ENCODE assay signal across 14 cellular contexts in genomic region chr3:168684519-168684918, GRCh38.
DNase-seq lines count a peak whose midpoint lies in the region; ATAC-seq and TF ChIP-seq lines count a peak whose summit lies in the region.
"Had no signal": no experiment of that assay in that cellular context is flagged by ENCODE, and none has a peak within 500 bp of the region (broad histone marks: within the 10 kb centered on the region; RNA-seq: fewer than 3 reads in every experiment).

No MANE protein-coding gene starts in this region.

- no peaks in the 10 kb centered on the region for H3K9me2 ChIP-seq in PC-9 (ENCODE audit: insufficient read depth)

- peak overlapping the region; percentile 19; the same call in 1 of the 2 replicates for H2AFZ ChIP-seq in PC-9

- H3F3A ChIP-seq in PC-9 (ENCODE audit: insufficient read depth, low read depth): no peaks in the 10 kb centered on the region

- BruUV-seq in PC-9 (replicated peaks; lab: Mats Ljungman, UMichigan): no TSS peak

- H3K36me3 ChIP-seq in heart right ventricle (no peaks in the 10 kb centered on the region), PC-9 (ENCODE audit: low read depth) (no peaks in the 10 kb centered on the region)
- H3K36me3 ChIP-seq: BLaER1 had no signal

- no peak overlapping the region for H3K4me2 ChIP-seq in PC-9
- H3K4me2 ChIP-seq: BLaER1 had no signal

- no peak for TF ChIP-seq CTCF in heart right ventricle (IDR thresholded peaks at IDR 0.05)
- TF ChIP-seq CTCF in PC-9 (conservative IDR thresholded peaks at IDR 0.05): no peak

- WGBS in right cardiac atrium: 55% methylated on average over 6 of the region's 6 CpGs
- 35 to 58% methylated on average over 6 of the region's 6 CpGs for WGBS in heart right ventricle, 2 donors

- DNase-seq in NCI-H1092 treated with DMSO at 0.1 percent for 48 hours (lab: John Stamatoyannopoulos, UW): peak; percentile 2
- DNase-seq in NCI-H1092 (lab: John Stamatoyannopoulos, UW): no peak
- DNase-seq in right cardiac atrium: peak in 2 of 3 donors; percentile 14 to 45
- no peak for DNase-seq in heart right ventricle
- DNase-seq in PC-9: no peak
- DNase-seq in LoVo (ENCODE audit: low spot score): no peak
- no peak for DNase-seq in activated T-cell treated with anti-CD3 and anti-CD28 coated beads, Interleukin-2, amount 50 U/mL, for 48 hours
- DNase-seq: 8988T; AML-193; CD8-positive, alpha-beta memory T cell; DMS79; GOT3; H9 had no signal

- POLR2A ChIA-PET in PC-9 (lab: Charles Lee; ENCODE audit: unreplicated experiment): no interaction called here

- H3K79me2 ChIP-seq in PC-9 (ENCODE audit: low read depth): no peaks in the 10 kb centered on the region

- no peaks in the 10 kb centered on the region for H3K4me1 ChIP-seq in right cardiac atrium (ENCODE audit: control insufficient read depth, insufficient read depth, low read length)
- no peaks in the 10 kb centered on the region for H3K4me1 ChIP-seq in heart right ventricle
- no peaks in the 10 kb centered on the region for H3K4me1 ChIP-seq in PC-9 (replicated peaks; ENCODE audit: insufficient read depth)
- H3K4me1 ChIP-seq: BLaER1 had no signal

- ATAC-seq in right cardiac atrium (peak; percentile 14 to 76), heart right ventricle (no peak)

- no peaks in the 10 kb centered on the region for H4K20me1 ChIP-seq in PC-9 (ENCODE audit: insufficient read depth)
- H4K20me1 ChIP-seq: BLaER1 had no signal

- H3K4me3 ChIP-seq in right cardiac atrium (ENCODE audit: low read length): no peak overlapping the region
- H3K4me3 ChIP-seq in heart right ventricle: no peak overlapping the region
- no peak overlapping the region for H3K4me3 ChIP-seq in PC-9
- H3K4me3 ChIP-seq: BLaER1 had no signal

- H3K27me3 ChIP-seq in right cardiac atrium (ENCODE audit: control insufficient read depth, insufficient read depth) (no peaks in the 10 kb centered on the region), heart right ventricle (peaks cover 0 to 4% (median 0%) of the 10 kb centered on the region in 7 donors), PC-9 (ENCODE audit: insufficient read depth, low read depth) (no peaks in the 10 kb centered on the region)
- H3K27me3 ChIP-seq: BLaER1 had no signal

- intact Hi-C loops in right cardiac atrium (cut with DNase I): no loop called here
- intact Hi-C loops in heart right ventricle (cut with DNase I): no loop called here
- intact Hi-C loops in PC-9 (cut with micrococcal nuclease; ENCODE audit: unreplicated experiment): no loop called here

- H3K27ac ChIP-seq in right cardiac atrium (ENCODE audit: low read length): no peak overlapping the region
- no peak overlapping the region for H3K27ac ChIP-seq in heart right ventricle
- H3K27ac ChIP-seq in PC-9: no peak overlapping the region
- H3K27ac ChIP-seq: BLaER1 had no signal

- CTCF ChIA-PET in PC-9 (lab: Charles Lee): no interaction called here

- no peaks in the 10 kb centered on the region for H3K9me3 ChIP-seq in right cardiac atrium (ENCODE audit: control insufficient read depth, low read length)
- H3K9me3 ChIP-seq in heart right ventricle: peaks cover 0 to 4% (median 0%) of the 10 kb centered on the region in 11 donors
- H3K9me3 ChIP-seq in PC-9 (ENCODE audit: insufficient read depth, low read depth): no peaks in the 10 kb centered on the region
- H3K9me3 ChIP-seq: BLaER1 had no signal

Comparison
In these comparisons a context has a peak if more than half of its experiments do, and no peak if none do; other contexts are left out.
1. DNase-seq: peak in NCI-H1092 treated with DMSO at 0.1 percent for 48 hours (single experiment) and right cardiac atrium (2 of 3); none in NCI-H1092 (single experiment), heart right ventricle (0 of 2), PC-9 (0 of 2), LoVo (single experiment) and activated T-cell treated with anti-CD3 and anti-CD28 coated beads, Interleukin-2, amount 50 U/mL, for 48 hours (0 of 2).
2. ATAC-seq: peak in right cardiac atrium (2 of 2); none in heart right ventricle (0 of 8).